8 cellular contexts compared by ENCODE assay signal in the genomic region with DNA sequence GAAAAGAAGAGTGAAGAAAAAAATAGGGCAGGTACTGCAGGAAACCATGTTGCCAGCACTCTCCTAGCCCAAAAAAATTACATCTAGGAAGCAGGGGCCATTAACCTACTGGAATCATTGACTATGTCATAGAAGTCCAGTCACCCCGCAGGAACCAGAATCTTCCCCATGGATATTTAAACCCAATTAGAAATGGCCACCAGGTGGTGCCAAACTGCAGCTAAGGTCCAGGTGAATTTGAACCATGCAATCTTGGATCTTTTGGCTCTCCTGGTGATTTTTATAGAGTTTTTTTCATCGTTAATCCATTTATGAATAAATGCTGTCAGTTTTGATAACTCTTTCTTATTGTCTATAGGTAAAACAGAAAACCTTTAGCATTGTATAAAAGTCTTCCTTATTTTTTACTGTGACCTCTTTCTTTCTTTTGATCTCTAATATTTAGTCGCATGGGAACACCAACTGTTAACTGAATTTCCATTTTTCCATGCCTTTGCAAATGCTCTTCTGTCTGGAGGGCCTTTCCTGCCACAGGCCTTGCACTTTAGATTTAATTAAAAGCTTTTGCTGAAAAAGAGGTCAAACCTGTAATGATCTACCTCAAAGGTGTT.
A peak's percentile ranks its signal among the peaks of the same experiment; 100 is the strongest.
DNase-seq lines count a peak whose midpoint lies in the region; ATAC-seq and TF ChIP-seq lines count a peak whose summit lies in the region.

No MANE protein-coding gene starts in this region.

- H3K4me3 Mint-ChIP-seq in activated CD8-positive, alpha-beta T cell treated with anti-CD3 and anti-CD28 coated beads, Interleukin-2, amount 10 ng/mL, durations not matched to agents 7 days and 5 days, result no peak overlapping the region

- H3K27me3 ChIP-seq in uterus (no peaks in the 10 kb centered on the region), vagina (no peaks in the 10 kb centered on the region)

- no peaks in the 10 kb centered on the region for H3K9me3 Mint-ChIP-seq in activated CD8-positive, alpha-beta T cell treated with anti-CD3 and anti-CD28 coated beads, Interleukin-2, amount 10 ng/mL, durations not matched to agents 7 days and 5 days (ENCODE audit: insufficient read depth)

- TF ChIP-seq CTCF in 22Rv1 (IDR thresholded peaks at IDR 0.05), result peak; percentile 84
- peak; percentile 16 to 61 (median 40) for TF ChIP-seq CTCF in uterus (IDR thresholded peaks at IDR 0.05)
- TF ChIP-seq CTCF in vagina (IDR thresholded peaks at IDR 0.05), result no peak

- POLR2A ChIA-PET in activated CD8-positive, alpha-beta T cell treated with anti-CD3 and anti-CD28 coated beads, Interleukin-2, amount 10 ng/mL, durations not matched to agents 7 days and 5 days (lab: Charles Lee), result no interaction called here

- ATAC-seq in activated CD8-positive, alpha-beta T cell treated with anti-CD3 and anti-CD28 coated beads, Interleukin-2, amount 10 ng/mL, durations not matched to agents 7 days and 5 days, result no peak

- no peaks in the 10 kb centered on the region for H3K4me1 Mint-ChIP-seq in activated CD8-positive, alpha-beta T cell treated with anti-CD3 and anti-CD28 coated beads, Interleukin-2, amount 10 ng/mL, durations not matched to agents 7 days and 5 days (ENCODE audit: low read depth)

- no peaks in the 10 kb centered on the region for H3K9me3 ChIP-seq in uterus
- no peaks in the 10 kb centered on the region for H3K9me3 ChIP-seq in vagina

- peak; percentile 7 for DNase-seq in EH (ENCODE audit: low read depth)
- peak; percentile 9 for DNase-seq in Jurkat, Clone E6-1 (ENCODE audit: low read depth, low spot score)
- DNase-seq in activated CD8-positive, alpha-beta T cell treated with anti-CD3 and anti-CD28 coated beads, Interleukin-2, amount 10 ng/mL, durations not matched to agents 7 days and 5 days, result peak; percentile 22
- peak; percentile 56 for DNase-seq in iPS-NIHi7 (ENCODE audit: extremely low spot score)
- DNase-seq in uterus, result peak in 1 of 2 donors; percentile 25
- no peak for DNase-seq in GF-D8 (lab: John Stamatoyannopoulos, UW)
- no peak for DNase-seq in vagina (ENCODE audit: extremely low spot score in 2 of 2)

- peak overlapping the region; percentile 97; the same call in 1 of the 2 replicates for H3K27ac ChIP-seq in 22Rv1
- no peak overlapping the region for H3K27ac ChIP-seq in uterus
- H3K27ac ChIP-seq in vagina, result no peak overlapping the region

- no peak overlapping the region for H3K27ac Mint-ChIP-seq in activated CD8-positive, alpha-beta T cell treated with anti-CD3 and anti-CD28 coated beads, Interleukin-2, amount 10 ng/mL, durations not matched to agents 7 days and 5 days

- H3K36me3 ChIP-seq in uterus (no peaks in the 10 kb centered on the region), vagina (no peaks in the 10 kb centered on the region)

- no peak for TF ChIP-seq POLR2A in uterus (IDR thresholded peaks at IDR 0.05)
- no peak for TF ChIP-seq POLR2A in vagina (IDR thresholded peaks at IDR 0.05)

- no peaks in the 10 kb centered on the region for H3K27me3 Mint-ChIP-seq in activated CD8-positive, alpha-beta T cell treated with anti-CD3 and anti-CD28 coated beads, Interleukin-2, amount 10 ng/mL, durations not matched to agents 7 days and 5 days (ENCODE audit: low read depth)

- no peaks in the 10 kb centered on the region for H3K4me1 ChIP-seq in uterus
- H3K4me1 ChIP-seq in vagina, result no peaks in the 10 kb centered on the region

- intact Hi-C loops in uterus (cut with DNase I; ENCODE audit: low total_unique reads), result no loop called here
- intact Hi-C loops in vagina (cut with DNase I), result no loop called here

- no peak overlapping the region for H3K4me3 ChIP-seq in Jurkat, Clone E6-1 (ENCODE audit: low read length)
- H3K4me3 ChIP-seq in uterus (no peak overlapping the region), vagina (no peak overlapping the region)

- CTCF ChIA-PET in activated CD8-positive, alpha-beta T cell treated with anti-CD3 and anti-CD28 coated beads, Interleukin-2, amount 10 ng/mL, durations not matched to agents 7 days and 5 days (lab: Charles Lee), result interaction anchor here (0.7 to 1.1 kb wide), 2 partner anchors 237 to 254 kb away, joined by 3 to 5 read pairs; no protein-coding TSS in a partner anchor

- H3K36me3 Mint-ChIP-seq in activated CD8-positive, alpha-beta T cell treated with anti-CD3 and anti-CD28 coated beads, Interleukin-2, amount 10 ng/mL, durations not matched to agents 7 days and 5 days (ENCODE audit: low read depth), result no peaks in the 10 kb centered on the region

Comparison
In these comparisons a context has a peak if more than half of its experiments do, and no peak if none do; other contexts are left out.
1. CTCF ChIP-seq: peak in 22Rv1 (single experiment) and uterus (4 of 4); none in vagina (0 of 3).
2. DNase-seq: peak in EH (single experiment), Jurkat, Clone E6-1 (single experiment), activated CD8-positive, alpha-beta T cell treated with anti-CD3 and anti-CD28 coated beads, Interleukin-2, amount 10 ng/mL, durations not matched to agents 7 days and 5 days (single experiment) and iPS-NIHi7 (single experiment); none in GF-D8 (single experiment) and vagina (0 of 2).